ENCODE assay signal across 24 cellular contexts in the genomic region with DNA sequence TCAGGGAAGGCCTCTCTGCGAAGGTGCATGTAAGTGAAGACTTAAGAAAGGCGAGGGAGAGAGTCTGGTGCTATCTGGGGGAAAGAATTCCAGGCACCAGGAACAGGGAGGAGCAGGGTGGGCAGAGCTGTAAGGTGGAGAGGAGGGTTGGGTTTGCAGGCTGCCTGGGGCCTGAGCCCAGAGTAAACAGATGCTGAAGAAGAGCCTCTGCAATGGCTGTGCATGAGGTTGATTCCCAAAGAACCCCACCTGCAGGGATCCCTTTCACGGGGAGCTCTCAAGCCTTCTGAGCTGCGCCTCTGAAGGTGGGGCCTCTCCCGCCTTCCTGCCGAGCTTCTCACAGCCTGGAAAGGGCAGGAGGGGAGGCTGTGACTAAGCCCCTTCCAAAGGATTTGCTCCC.
DNase-seq lines count a peak whose midpoint lies in the region; ATAC-seq and TF ChIP-seq lines count a peak whose summit lies in the region.
"Had no signal": no experiment of that assay in that cellular context is flagged by ENCODE, and none has a peak within 500 bp of the region (broad histone marks: within the 10 kb centered on the region; RNA-seq: fewer than 3 reads in every experiment).

No MANE protein-coding gene starts in this region.

- no peaks in the 10 kb centered on the region for H3K27me3 ChIP-seq in H7 (ENCODE audit: control insufficient read depth, insufficient read depth, low read length)
- H3K27me3 ChIP-seq in gastroesophageal sphincter, result no peaks in the 10 kb centered on the region
- no peaks in the 10 kb centered on the region for H3K27me3 ChIP-seq in parathyroid adenoma (ENCODE audit: control insufficient read depth, insufficient read depth, low read length)
- H3K27me3 ChIP-seq: BLaER1 treated with 17β-estradiol and CSF1 and Interleukin-3, amounts not matched to agents 10 nM and 100 nM; gastrocnemius medialis had no signal

- ATAC-seq in gastroesophageal sphincter, result no peak
- ATAC-seq: gastrocnemius medialis, left lobe of liver had no signal

- no peak overlapping the region for H2AFZ ChIP-seq in parathyroid adenoma

- no peak overlapping the region for H3K9ac ChIP-seq in parathyroid adenoma

- TF ChIP-seq CTCF in gastroesophageal sphincter (IDR thresholded peaks at IDR 0.05) (no peak), parathyroid adenoma (IDR thresholded peaks at IDR 0.05) (no peak)

- 60 to 79% methylated on average over 1 to 6 of the region's 6 CpGs for WGBS in gastroesophageal sphincter (ENCODE audit: low coverage in 1 of 2), 2 donors

- peaks cover 2% of the 10 kb centered on the region for H3K79me2 ChIP-seq in parathyroid adenoma

- TF ChIP-seq POLR2A in gastroesophageal sphincter (IDR thresholded peaks at IDR 0.05), result no peak

- DNase-seq in H7 (peak; percentile 49), NCI-H345 treated with DMSO at 0.1 percent for 48 hours (lab: John Stamatoyannopoulos, UW; ENCODE audit: unreplicated experiment) (peak; percentile 3), KG1 (lab: John Stamatoyannopoulos, UW) (no peak), SHP77 treated with DMSO at 0.1 percent for 48 hours (lab: John Stamatoyannopoulos, UW) (no peak)
- DNase-seq in activated CD4-positive, CD25-positive, alpha-beta regulatory T cell treated with anti-CD3 and anti-CD28 coated beads, Interleukin-2, amount 50 U/mL, for 72 hours, result no peak
- DNase-seq: activated naive CD4-positive, alpha-beta T cell treated with anti-CD3 and anti-CD28 coated beads, Interleukin-2, amount 50 U/mL, for 16 hours; aorta; Caco-2; central memory CD4-positive, alpha-beta T cell; dermis blood vessel endothelial cell; gastrocnemius medialis; MV-4-11; NCI-H1694; NCI-H526 treated with DMSO at 0.1 percent for 48 hours; SIG-M5; stimulated activated CD4-positive, alpha-beta T cell treated with anti-CD3 and anti-CD28 coated beads, Interleukin-1b, Interleukin-23, amount 100 ng/mL, for 48 hours; stimulated activated CD8-positive, alpha-beta memory T cell treated with anti-CD3 and anti-CD28 coated beads, Interleukin-4, amount 100 ng/mL, for 48 hours; SW 1271 had no signal

- H3K4me3 ChIP-seq in H7 (ENCODE audit: insufficient read depth, low read depth, low read length) (no peak overlapping the region), gastroesophageal sphincter (no peak overlapping the region), parathyroid adenoma (ENCODE audit: low read depth, low read length) (no peak overlapping the region)
- H3K4me3 ChIP-seq: BLaER1 treated with 17β-estradiol and CSF1 and Interleukin-3, amounts not matched to agents 10 nM and 100 nM; gastrocnemius medialis; smooth muscle cell had no signal

- TF ChIP-seq EP300 in gastroesophageal sphincter (IDR thresholded peaks at IDR 0.05), result no peak

- H3K36me3 ChIP-seq in H7 (replicated peaks; ENCODE audit: control insufficient read depth, insufficient read depth, low read length) (peaks cover 2% of the 10 kb centered on the region; the same call in 1 of the 2 replicates), gastroesophageal sphincter (peaks cover 0 to 29% of the 10 kb centered on the region in 2 donors), parathyroid adenoma (ENCODE audit: control insufficient read depth, insufficient read depth, low read length) (no peaks in the 10 kb centered on the region)
- H3K36me3 ChIP-seq: gastrocnemius medialis had no signal

- H3K9me3 ChIP-seq in gastroesophageal sphincter (no peaks in the 10 kb centered on the region), parathyroid adenoma (ENCODE audit: control insufficient read depth, low read length) (no peaks in the 10 kb centered on the region)
- H3K9me3 ChIP-seq: BLaER1 treated with 17β-estradiol and CSF1 and Interleukin-3, amounts not matched to agents 10 nM and 100 nM; Caco-2; gastrocnemius medialis had no signal

- peak overlapping the region in 3 of 4 donors; percentile 49 to 93 (median 58) for H3K27ac ChIP-seq in gastroesophageal sphincter
- peak overlapping the region; percentile 76 for H3K27ac ChIP-seq in parathyroid adenoma
- H3K27ac ChIP-seq: BLaER1 treated with 17β-estradiol and CSF1 and Interleukin-3, amounts not matched to agents 10 nM and 100 nM; gastrocnemius medialis; HL-60 had no signal

- no peak overlapping the region for H3K4me2 ChIP-seq in parathyroid adenoma (ENCODE audit: low read length)
- H3K4me2 ChIP-seq: BLaER1 treated with 17β-estradiol and CSF1 and Interleukin-3, amounts not matched to agents 10 nM and 100 nM; smooth muscle cell had no signal

- H3K4me1 ChIP-seq in gastroesophageal sphincter (peaks cover 0 to 89% (median 12%) of the 10 kb centered on the region in 3 donors), parathyroid adenoma (peaks cover 27% of the 10 kb centered on the region)
- H3K4me1 ChIP-seq: Caco-2 had no signal

Comparison
In these comparisons a context has a peak if more than half of its experiments do, and no peak if none do; other contexts are left out.
1. DNase-seq: peak in H7 (single experiment) and NCI-H345 treated with DMSO at 0.1 percent for 48 hours (single experiment); none in activated CD4-positive, CD25-positive, alpha-beta regulatory T cell treated with anti-CD3 and anti-CD28 coated beads, Interleukin-2, amount 50 U/mL, for 72 hours (single experiment), KG1 (single experiment) and SHP77 treated with DMSO at 0.1 percent for 48 hours (single experiment).